ENCODE assay signal across 8 cellular contexts in the genomic region with DNA sequence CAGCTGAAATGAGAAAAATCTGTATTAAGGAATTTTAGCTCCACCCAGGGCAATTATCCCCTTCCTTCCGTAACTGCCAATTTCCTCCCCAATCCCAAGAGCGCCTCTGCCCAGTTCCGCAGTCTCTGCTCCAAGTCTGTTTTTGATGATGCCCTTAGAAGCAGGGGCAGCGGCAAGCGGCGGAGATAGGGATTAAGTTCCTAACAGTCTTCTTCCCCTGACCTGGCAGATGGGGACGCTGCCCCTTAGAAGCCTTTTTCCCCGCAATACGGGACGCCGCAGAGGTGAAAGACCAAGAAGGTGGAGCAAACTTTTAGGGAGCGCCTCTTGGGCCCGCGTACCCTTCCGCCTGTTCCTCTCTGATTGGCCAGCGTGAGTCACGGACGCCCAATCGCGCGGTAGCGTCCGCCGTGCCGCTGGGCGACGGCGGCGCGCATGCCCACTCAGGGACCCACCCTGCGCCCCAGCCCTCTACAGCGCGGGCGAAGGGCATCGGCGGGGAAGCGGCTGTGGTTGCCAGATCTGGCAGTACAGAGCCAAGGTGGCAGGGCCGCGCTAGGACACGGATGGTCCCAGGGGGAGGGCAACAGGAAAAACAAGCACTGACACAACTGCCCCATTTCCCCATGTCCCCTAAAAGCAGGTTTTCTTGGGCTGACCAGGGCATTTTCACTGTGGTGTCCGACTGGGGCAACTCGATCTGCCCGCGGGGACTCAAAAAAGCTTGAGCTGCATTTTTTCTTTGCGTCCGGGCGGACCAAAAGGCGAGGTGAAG. TPM values are rescaled to one million over a fixed set of nuclear protein-coding genes. Genes with fewer than 3 reads are reported as not detected.
A peak's percentile ranks its signal among the peaks of the same experiment; 100 is the strongest.
DNase-seq lines count a peak whose midpoint lies in the region; ATAC-seq and TF ChIP-seq lines count a peak whose summit lies in the region.

No MANE protein-coding gene starts in this region.

- DNase-seq in NCI-H1105 (lab: John Stamatoyannopoulos, UW) = peak; percentile 97
- peak; percentile 85 for DNase-seq in SKM-1 (lab: John Stamatoyannopoulos, UW; ENCODE audit: unreplicated experiment)
- DNase-seq in activated naive CD8-positive, alpha-beta T cell treated with anti-CD3 and anti-CD28 coated beads for 36 hours = peak; percentile 91
- peak; percentile 93 for DNase-seq in Right ventricle myocardium inferior (ENCODE audit: missing footprints)
- DNase-seq in ovary = peak; percentile 80 to 89 (median 84)
- DNase-seq in thyroid gland = peak; percentile 93 to 94

- peak overlapping the region; percentile 97 for H3K27ac ChIP-seq in ovary
- peak overlapping the region; percentile 91 to 98 (median 98) for H3K27ac ChIP-seq in thyroid gland

- peak overlapping the region; percentile 93 for H3K4me3 Mint-ChIP-seq in activated naive CD8-positive, alpha-beta T cell treated with anti-CD3 and anti-CD28 coated beads for 36 hours

- no peak for TF ChIP-seq EP300 in ovary (IDR thresholded peaks at IDR 0.05)

- TF ChIP-seq CTCF in ovary (IDR thresholded peaks at IDR 0.05) (no peak), thyroid gland (IDR thresholded peaks at IDR 0.05) (no peak)

- peak overlapping the region; percentile 91 for H3K4me3 ChIP-seq in ovary
- peak overlapping the region; percentile 41 to 80 (median 72) for H3K4me3 ChIP-seq in thyroid gland (replicated peaks in 1 of 3)

- peak overlapping the region; percentile 96 for H3K27ac Mint-ChIP-seq in activated naive CD8-positive, alpha-beta T cell treated with anti-CD3 and anti-CD28 coated beads for 36 hours

- H3K36me3 Mint-ChIP-seq in activated naive CD8-positive, alpha-beta T cell treated with anti-CD3 and anti-CD28 coated beads for 36 hours = peaks cover 9% of the 10 kb centered on the region

- no peaks in the 10 kb centered on the region for H3K27me3 Mint-ChIP-seq in activated naive CD8-positive, alpha-beta T cell treated with anti-CD3 and anti-CD28 coated beads for 36 hours

- WGBS in ovary, 3 donors = 0 to 1% (median 0%) methylated on average over 27 to 48 of the region's 48 CpGs
- WGBS in thyroid gland, 2 donors = 0 to 1% methylated on average over 24 to 47 of the region's 48 CpGs

- H3K4me1 Mint-ChIP-seq in activated naive CD8-positive, alpha-beta T cell treated with anti-CD3 and anti-CD28 coated beads for 36 hours = peaks cover 20% of the 10 kb centered on the region

- no peaks in the 10 kb centered on the region for H3K9me3 ChIP-seq in ovary
- H3K9me3 ChIP-seq in thyroid gland = no peaks in the 10 kb centered on the region

- H3K27me3 ChIP-seq in ovary (no peaks in the 10 kb centered on the region), thyroid gland (no peaks in the 10 kb centered on the region)

- intact Hi-C loops in Right ventricle myocardium inferior (cut with DNase I) (loop anchor here (1.0 kb wide), 1 partner anchor 232 kb away; no protein-coding TSS in a partner anchor), ovary (cut with DNase I) (loop anchor here in 1 of 4 donors (5.0 kb wide), 1 partner anchor 234 kb away; a partner anchor contains a TSS), thyroid gland (cut with DNase I) (no loop called here)

- no peaks in the 10 kb centered on the region for H3K9me3 Mint-ChIP-seq in activated naive CD8-positive, alpha-beta T cell treated with anti-CD3 and anti-CD28 coated beads for 36 hours

- no peaks in the 10 kb centered on the region for H3K36me3 ChIP-seq in ovary
- H3K36me3 ChIP-seq in thyroid gland = no peaks in the 10 kb centered on the region

- ATAC-seq in HG02642 (IDR thresholded peaks at IDR 0.05; ENCODE audit: poor library complexity, unreplicated experiment) (peak; percentile 78), Right ventricle myocardium inferior (peak; percentile 97)

- TF ChIP-seq POLR2A in GM10847 (IDR thresholded peaks at IDR 0.05; ENCODE audit: extremely low read depth, insufficient read length) (peak; percentile 77), ovary (IDR thresholded peaks at IDR 0.05) (peak; percentile 50), thyroid gland (IDR thresholded peaks at IDR 0.05) (peak; percentile 83 to 95)

- H3K4me1 ChIP-seq in ovary (ENCODE audit: insufficient read depth) (peaks cover 5% of the 10 kb centered on the region), thyroid gland (peaks cover 8 to 13% of the 10 kb centered on the region in 2 donors)

RNA-seq across cellular contexts. Expression of a gene that starts 0.8 kb away (rescaled TPM):
- 10 to 100 TPM; 19.2 to 19.9 TPM for total RNA-seq in activated naive CD8-positive, alpha-beta T cell treated with anti-CD3 and anti-CD28 coated beads for 36 hours
- total RNA-seq in Right ventricle myocardium inferior = 40.2 TPM
- total RNA-seq in ovary = 10 to 100 TPM; 29.3 to 63.0 (median 43.3) TPM
- 10 to 100 TPM; 15.8 to 22.0 TPM for polyA plus RNA-seq in ovary
- total RNA-seq in thyroid gland = 10 to 100 TPM; 28.5 to 47.8 (median 41.3) TPM

Comparison
In these comparisons a context has a peak if more than half of its experiments do, and no peak if none do; other contexts are left out.
1. Peak in every context shown above with its lines: DNase-seq, ATAC-seq, H3K4me3 ChIP-seq and H3K27ac ChIP-seq.